ENCODE assay signal across 1 cellular context in the genomic region with DNA sequence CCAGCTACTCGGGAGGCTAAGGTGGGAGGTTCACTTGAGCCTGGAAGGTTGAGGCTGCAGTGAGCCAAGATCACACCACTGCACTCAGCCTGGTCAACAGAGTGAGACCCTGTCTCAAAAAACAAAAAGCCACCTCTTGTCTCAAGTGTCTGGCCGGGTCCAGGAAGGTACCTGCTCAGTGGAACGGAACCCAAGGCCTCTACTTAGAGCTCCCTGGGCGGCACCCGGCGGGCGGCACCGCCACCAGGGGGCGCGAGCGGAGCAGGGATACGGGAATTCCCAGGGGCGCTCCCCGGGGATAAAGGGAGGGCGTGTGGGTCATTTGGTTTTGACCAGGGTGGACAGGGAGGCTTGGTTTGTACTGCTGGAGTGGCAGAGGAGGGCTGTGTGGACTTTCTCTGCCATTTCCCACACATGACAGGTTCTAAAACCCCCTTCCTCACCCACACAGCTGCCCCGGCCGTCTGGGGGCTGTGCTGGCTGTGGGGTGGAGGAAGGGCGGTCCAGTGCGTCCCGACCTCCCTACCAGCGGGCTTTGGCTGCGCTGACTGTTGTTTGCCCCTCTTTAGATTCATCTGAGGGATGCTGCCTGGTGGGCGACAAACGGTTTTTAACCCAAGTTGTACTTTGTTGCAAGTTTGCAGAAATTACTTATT.
TF ChIP-seq lines count a peak whose summit lies in the region.

No MANE protein-coding gene starts in this region.

TF ChIP-seq in GM23338, 12 proteins besides CTCF, POLR2A, EP300 and RAD21 (continued from another document):
- TF ChIP-seq, protein P1, sequence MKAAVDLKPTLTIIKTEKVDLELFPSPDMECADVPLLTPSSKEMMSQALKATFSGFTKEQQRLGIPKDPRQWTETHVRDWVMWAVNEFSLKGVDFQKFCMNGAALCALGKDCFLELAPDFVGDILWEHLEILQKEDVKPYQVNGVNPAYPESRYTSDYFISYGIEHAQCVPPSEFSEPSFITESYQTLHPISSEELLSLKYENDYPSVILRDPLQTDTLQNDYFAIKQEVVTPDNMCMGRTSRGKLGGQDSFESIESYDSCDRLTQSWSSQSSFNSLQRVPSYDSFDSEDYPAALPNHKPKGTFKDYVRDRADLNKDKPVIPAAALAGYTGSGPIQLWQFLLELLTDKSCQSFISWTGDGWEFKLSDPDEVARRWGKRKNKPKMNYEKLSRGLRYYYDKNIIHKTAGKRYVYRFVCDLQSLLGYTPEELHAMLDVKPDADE (IDR thresholded peaks at IDR 0.05): no peak
- no peak for TF ChIP-seq JUNB (IDR thresholded peaks at IDR 0.05; ENCODE audit: unreplicated experiment)
- TF ChIP-seq, protein P2, sequence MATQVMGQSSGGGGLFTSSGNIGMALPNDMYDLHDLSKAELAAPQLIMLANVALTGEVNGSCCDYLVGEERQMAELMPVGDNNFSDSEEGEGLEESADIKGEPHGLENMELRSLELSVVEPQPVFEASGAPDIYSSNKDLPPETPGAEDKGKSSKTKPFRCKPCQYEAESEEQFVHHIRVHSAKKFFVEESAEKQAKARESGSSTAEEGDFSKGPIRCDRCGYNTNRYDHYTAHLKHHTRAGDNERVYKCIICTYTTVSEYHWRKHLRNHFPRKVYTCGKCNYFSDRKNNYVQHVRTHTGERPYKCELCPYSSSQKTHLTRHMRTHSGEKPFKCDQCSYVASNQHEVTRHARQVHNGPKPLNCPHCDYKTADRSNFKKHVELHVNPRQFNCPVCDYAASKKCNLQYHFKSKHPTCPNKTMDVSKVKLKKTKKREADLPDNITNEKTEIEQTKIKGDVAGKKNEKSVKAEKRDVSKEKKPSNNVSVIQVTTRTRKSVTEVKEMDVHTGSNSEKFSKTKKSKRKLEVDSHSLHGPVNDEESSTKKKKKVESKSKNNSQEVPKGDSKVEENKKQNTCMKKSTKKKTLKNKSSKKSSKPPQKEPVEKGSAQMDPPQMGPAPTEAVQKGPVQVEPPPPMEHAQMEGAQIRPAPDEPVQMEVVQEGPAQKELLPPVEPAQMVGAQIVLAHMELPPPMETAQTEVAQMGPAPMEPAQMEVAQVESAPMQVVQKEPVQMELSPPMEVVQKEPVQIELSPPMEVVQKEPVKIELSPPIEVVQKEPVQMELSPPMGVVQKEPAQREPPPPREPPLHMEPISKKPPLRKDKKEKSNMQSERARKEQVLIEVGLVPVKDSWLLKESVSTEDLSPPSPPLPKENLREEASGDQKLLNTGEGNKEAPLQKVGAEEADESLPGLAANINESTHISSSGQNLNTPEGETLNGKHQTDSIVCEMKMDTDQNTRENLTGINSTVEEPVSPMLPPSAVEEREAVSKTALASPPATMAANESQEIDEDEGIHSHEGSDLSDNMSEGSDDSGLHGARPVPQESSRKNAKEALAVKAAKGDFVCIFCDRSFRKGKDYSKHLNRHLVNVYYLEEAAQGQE (IDR thresholded peaks at IDR 0.05; ENCODE audit: unreplicated experiment): no peak
- no peak for TF ChIP-seq CREB1 (CRISPR knock-in tag; IDR thresholded peaks at IDR 0.05; ENCODE audit: low read depth)
- TF ChIP-seq NANOG (IDR thresholded peaks at IDR 0.05; ENCODE audit: borderline replicate concordance): no peak
- no peak for TF ChIP-seq ZNF331 (CRISPR knock-in tag; IDR thresholded peaks at IDR 0.05; ENCODE audit: low read depth)
- TF ChIP-seq POLR2AphosphoS5 (IDR thresholded peaks at IDR 0.05; ENCODE audit: low read depth): no peak
- TF ChIP-seq STAT1 (IDR thresholded peaks at IDR 0.05; ENCODE audit: unreplicated experiment): no peak
- no peak for TF ChIP-seq EZH2 (IDR thresholded peaks at IDR 0.05; ENCODE audit: low read depth, unreplicated experiment)
- TF ChIP-seq EZH2phosphoT487 (IDR thresholded peaks at IDR 0.05; ENCODE audit: unreplicated experiment): no peak
- no peak for TF ChIP-seq ZNF114 (CRISPR knock-in tag; IDR thresholded peaks at IDR 0.05)
